Comparison of ENCODE assay signal across 8 cellular contexts in the genomic region with DNA sequence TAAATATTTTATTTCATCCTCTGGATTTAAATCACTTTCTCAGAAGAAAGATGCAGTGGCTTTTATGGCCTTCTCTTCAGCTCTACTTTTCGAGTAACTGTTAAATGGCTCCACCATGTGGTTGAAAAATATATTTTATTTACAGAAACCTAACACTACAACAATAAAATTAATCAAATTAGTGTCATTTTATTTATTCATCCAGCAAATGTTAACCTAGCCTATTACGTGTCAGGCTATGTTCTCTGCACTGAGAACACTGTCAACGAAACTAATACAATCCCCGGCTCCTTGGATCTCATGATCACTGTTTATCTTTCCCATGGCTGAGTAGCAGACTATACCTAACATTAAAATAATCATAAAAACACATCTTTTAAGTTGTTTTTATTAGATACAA.
DNase-seq lines count a peak whose midpoint lies in the region; ATAC-seq, FAIRE-seq and TF ChIP-seq lines count a peak whose summit lies in the region.

No MANE protein-coding gene starts in this region.

- DNase-seq in GM03348 (ENCODE audit: low spot score) (peak; percentile 51), HFF-Myc (ENCODE audit: extremely low read depth, low read depth) (no peak), NCI-H69 (lab: John Stamatoyannopoulos, UW) (peak; percentile 47), prostate gland (ENCODE audit: low spot score) (no peak), T1000 (lab: John Stamatoyannopoulos, UW) (no peak)
- DNase-seq in activated CD8-positive, alpha-beta memory T cell treated with anti-CD3 and anti-CD28 coated beads for 24 hours: no peak
- no peak for DNase-seq in stimulated activated naive CD8-positive, alpha-beta T cell treated with anti-CD3 and anti-CD28 coated beads, Interleukin-15, Interleukin-2, amounts not matched to agents 100 U/mL and 50 U/mL, for 24 hours

- FAIRE-seq in endometrium (lab: Jason Lieb, UNC): peak; percentile 90

- H3K4me3 ChIP-seq in HFF-Myc (replicated peaks; ENCODE audit: low read depth, low read length) (no peak overlapping the region), prostate gland (no peak overlapping the region)

- no peak overlapping the region for H3K27ac ChIP-seq in prostate gland

- no peaks in the 10 kb centered on the region for H3K27me3 ChIP-seq in prostate gland (replicated peaks; ENCODE audit: insufficient read depth)

- intact Hi-C loops in prostate gland (cut with DNase I): loop anchor here (5.0 kb wide), 1 partner anchor 169 kb away; no protein-coding TSS in a partner anchor

- ATAC-seq in stimulated activated naive CD8-positive, alpha-beta T cell treated with anti-CD3 and anti-CD28 coated beads, Interleukin-15, Interleukin-2, amounts not matched to agents 100 U/mL and 50 U/mL, for 24 hours: no peak

- TF ChIP-seq POLR2A in prostate gland (IDR thresholded peaks at IDR 0.05): no peak

- 7% methylated on average over 4 of the region's 4 CpGs for WGBS in prostate gland

- TF ChIP-seq CTCF in HFF-Myc (IDR thresholded peaks at IDR 0.05; ENCODE audit: low read depth, low read length, missing control alignments) (peak; percentile 21), prostate gland (IDR thresholded peaks at IDR 0.05) (peak in 3 of 4 experiments; percentile 54 to 68 (median 61))

- no peaks in the 10 kb centered on the region for H3K4me1 ChIP-seq in prostate gland (replicated peaks)

- no peaks in the 10 kb centered on the region for H3K9me3 ChIP-seq in prostate gland

- H3K36me3 ChIP-seq in prostate gland: no peaks in the 10 kb centered on the region

Comparison
In these comparisons a context has a peak if more than half of its experiments do, and no peak if none do; other contexts are left out.
1. DNase-seq: peak in GM03348 (single experiment) and NCI-H69 (single experiment); none in HFF-Myc (single experiment), prostate gland (single experiment), T1000 (single experiment), activated CD8-positive, alpha-beta memory T cell treated with anti-CD3 and anti-CD28 coated beads for 24 hours (single experiment) and stimulated activated naive CD8-positive, alpha-beta T cell treated with anti-CD3 and anti-CD28 coated beads, Interleukin-15, Interleukin-2, amounts not matched to agents 100 U/mL and 50 U/mL, for 24 hours (single experiment).